In genomic region chr10:8041284-8042031, GRCh38 we compare ENCODE assay signal across 2 cellular contexts.
TF ChIP-seq lines count a peak whose summit lies in the region.

No MANE protein-coding gene starts in this region.

TF ChIP-seq in GM23338, 12 proteins besides CTCF, POLR2A, EP300 and RAD21:
- TF ChIP-seq ZNF462 (CRISPR knock-in tag; IDR thresholded peaks at IDR 0.05) = no peak
- TF ChIP-seq EZH2 (IDR thresholded peaks at IDR 0.05; ENCODE audit: low read depth, unreplicated experiment) = peak; percentile 91

TF ChIP-seq in H1, 55 proteins besides CTCF, POLR2A, EP300 and RAD21:
- TF ChIP-seq TBP (IDR thresholded peaks at IDR 0.05; ENCODE audit: low read depth, low read length) (no peak), CBX8 (IDR thresholded peaks at IDR 0.05; ENCODE audit: borderline replicate concordance, low read depth, low read length) (peak; percentile 76; the same call in 1 of the 2 replicates), EZH2 (IDR thresholded peaks at IDR 0.05; ENCODE audit: low read depth, low read length, severe bottlenecking) (peak; percentile 6)
